In genomic region chr22:32411388-32411787, GRCh38 we compare ENCODE assay signal across 8 cellular contexts. TPM values are rescaled to one million over a fixed set of nuclear protein-coding genes. Genes with fewer than 3 reads are reported as not detected.
DNase-seq lines count a peak whose midpoint lies in the region; ATAC-seq and TF ChIP-seq lines count a peak whose summit lies in the region.

No MANE protein-coding gene starts in this region.

- peak overlapping the region; percentile 56 for H3K27ac Mint-ChIP-seq in glutamatergic neuron (ENCODE audit: unreplicated experiment)

- H3K9me3 Mint-ChIP-seq in glutamatergic neuron (ENCODE audit: unreplicated experiment) = peaks cover 2% of the 10 kb centered on the region

- H3K27me3 Mint-ChIP-seq in glutamatergic neuron (ENCODE audit: unreplicated experiment) = no peaks in the 10 kb centered on the region

- peak overlapping the region; percentile 97 for H3K4me3 Mint-ChIP-seq in glutamatergic neuron (ENCODE audit: unreplicated experiment)

- peak overlapping the region; percentile 92 for H3K4me3 ChIP-seq in retinal pigment epithelial cell (ENCODE audit: low read length)

- DNase-seq in CD1c-positive myeloid dendritic cell (ENCODE audit: extremely low spot score) (peak; percentile 13), glutamatergic neuron (no peak), retinal pigment epithelial cell (ENCODE audit: low read depth) (no peak), GF-D8 (lab: John Stamatoyannopoulos, UW) (no peak), hippocampal formation (lab: John Stamatoyannopoulos, UW) (no peak)
- peak; percentile 16 to 21 for DNase-seq in activated CD4-positive, alpha-beta T cell treated with anti-CD3 and anti-CD28 coated beads, Interleukin-2, amount 50 U/mL, for 4 hours

- TF ChIP-seq CTCF in glutamatergic neuron (IDR thresholded peaks at IDR 0.05; ENCODE audit: partially characterized antibody, unreplicated experiment) (no peak), retinal pigment epithelial cell (conservative IDR thresholded peaks at IDR 0.05; ENCODE audit: low read depth, low read length) (no peak)

- H3K4me1 Mint-ChIP-seq in glutamatergic neuron (ENCODE audit: low read depth, unreplicated experiment) = peaks cover 12% of the 10 kb centered on the region

- ATAC-seq in HG02678 (IDR thresholded peaks at IDR 0.05; ENCODE audit: unreplicated experiment) (peak; percentile 8), GM18861 (IDR thresholded peaks at IDR 0.05; ENCODE audit: unreplicated experiment) (no peak)

- H3K36me3 Mint-ChIP-seq in glutamatergic neuron (ENCODE audit: unreplicated experiment) = no peaks in the 10 kb centered on the region

RNA-seq across cellular contexts. Expression of gene RTCB, which starts 0.7 kb away (rescaled TPM):
- total RNA-seq in glutamatergic neuron (ENCODE audit: unreplicated experiment) = 87.6 TPM

RNA-seq across cellular contexts. Expression of gene BPIFC, which starts 52.9 kb away (rescaled TPM):
- not detected for total RNA-seq in glutamatergic neuron (ENCODE audit: unreplicated experiment)

RNA-seq across cellular contexts. Expression of gene RFPL3, which starts 53.7 kb away (rescaled TPM):
- total RNA-seq in glutamatergic neuron (ENCODE audit: unreplicated experiment) = not detected

Comparison
In these comparisons a context has a peak if more than half of its experiments do, and no peak if none do; other contexts are left out.
1. DNase-seq: peak in CD1c-positive myeloid dendritic cell (single experiment) and activated CD4-positive, alpha-beta T cell treated with anti-CD3 and anti-CD28 coated beads, Interleukin-2, amount 50 U/mL, for 4 hours (2 of 2); none in glutamatergic neuron (single experiment), retinal pigment epithelial cell (single experiment), GF-D8 (single experiment) and hippocampal formation (0 of 2).